Comparison of ENCODE assay signal across 1 cellular context in the genomic region with DNA sequence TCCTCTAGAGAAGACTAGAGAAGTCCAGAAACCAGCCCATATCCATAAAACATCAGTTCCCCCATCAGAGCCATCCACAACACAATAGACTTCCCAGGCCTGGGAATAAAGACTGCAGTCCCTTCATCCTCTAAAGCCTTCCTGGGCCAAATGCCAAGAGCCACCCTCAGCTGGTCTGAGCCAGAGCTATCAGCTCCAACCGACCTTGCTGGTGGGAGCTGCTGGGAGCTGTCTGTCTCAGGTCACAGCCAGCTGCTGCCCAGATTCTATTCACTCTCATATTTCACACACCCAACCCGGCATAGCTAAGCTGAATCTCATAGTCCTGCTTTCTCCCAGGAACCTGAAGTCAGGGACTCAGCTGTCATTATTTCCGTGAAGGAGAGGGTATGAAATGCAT.
TF ChIP-seq lines count a peak whose summit lies in the region.

No MANE protein-coding gene starts in this region.

TF ChIP-seq in GM12878, 131 proteins besides CTCF, POLR2A, EP300 and RAD21:
- TF ChIP-seq TCF12 (IDR thresholded peaks at IDR 0.05; ENCODE audit: low read depth, low read length) (no peak), ZZZ3 (IDR thresholded peaks at IDR 0.05; ENCODE audit: control insufficient read depth, insufficient read length, low read depth) (no peak)
